Comparison of ENCODE assay signal across 8 cellular contexts in genomic region chr13:109786457-109787134, GRCh38. TPM values are rescaled to one million over a fixed set of nuclear protein-coding genes. Genes with fewer than 3 reads are reported as not detected.
A peak's percentile ranks its signal among the peaks of the same experiment; 100 is the strongest.
DNase-seq lines count a peak whose midpoint lies in the region; ATAC-seq and TF ChIP-seq lines count a peak whose summit lies in the region.

Gene IRS2 (minus strand): TSS chr13:109786583. CDS start chr13:109786053, 530 bp downstream.

- H3K36me3 ChIP-seq in psoas muscle (ENCODE audit: insufficient read depth in 1 of 2, low read depth in 1 of 2) (peaks cover 8 to 25% of the 10 kb centered on the region in 2 donors), upper lobe of right lung (peaks cover 27% of the 10 kb centered on the region)

- TF ChIP-seq POLR2A in GM15510 (IDR thresholded peaks at IDR 0.05; ENCODE audit: borderline replicate concordance, extremely low read depth, insufficient read length): peak; percentile 52

- TF ChIP-seq CTCF in psoas muscle (IDR thresholded peaks at IDR 0.05) (no peak), upper lobe of right lung (IDR thresholded peaks at IDR 0.05) (no peak)

- H3K4me1 ChIP-seq in psoas muscle (peaks cover 16% of the 10 kb centered on the region), upper lobe of right lung (peaks cover 23% of the 10 kb centered on the region)

- H3K27ac ChIP-seq in angular gyrus (ENCODE audit: low read depth, low read length): peak within 1 kb of the TSS; percentile 80
- peak within 1 kb of the TSS; percentile 92 for H3K27ac ChIP-seq in psoas muscle
- H3K27ac ChIP-seq in upper lobe of right lung: peak within 1 kb of the TSS; percentile 85

- peak; percentile 90 for DNase-seq in NCI-H1436 (lab: John Stamatoyannopoulos, UW)
- DNase-seq in T-helper 17 cell: peak; percentile 88 to 95 (median 93)
- peak; percentile 95 for DNase-seq in left ventricle myocardium superior
- peak; percentile 92 to 96 for DNase-seq in psoas muscle
- peak; percentile 96 for DNase-seq in upper lobe of right lung

- peak within 1 kb of the TSS; percentile 24 for H3K27ac Mint-ChIP-seq in T-helper 17 cell

- H3K9me3 ChIP-seq in T-helper 17 cell (ENCODE audit: control insufficient read depth, low read length, poor library complexity, severe bottlenecking) (no peaks in the 10 kb centered on the region), psoas muscle (no peaks in the 10 kb centered on the region), upper lobe of right lung (no peaks in the 10 kb centered on the region)

- WGBS in psoas muscle, 3 donors: 0 to 1% (median 1%) methylated on average over 49 to 97 of the region's 98 CpGs

- no peaks in the 10 kb centered on the region for H3K36me3 Mint-ChIP-seq in T-helper 17 cell (ENCODE audit: low read depth)

- H3K4me3 ChIP-seq in psoas muscle: peak within 1 kb of the TSS; percentile 92
- peak within 1 kb of the TSS; percentile 72 for H3K4me3 ChIP-seq in upper lobe of right lung

- intact Hi-C loops in left ventricle myocardium superior (cut with micrococcal nuclease) (loop anchor here (10.0 kb wide), 1 partner anchor 822 kb away; no protein-coding TSS in a partner anchor), psoas muscle (cut with DNase I) (loop anchor here (2.0 to 10.0 kb wide), 5 partner anchors 172 to 822 kb away; no protein-coding TSS in a partner anchor), upper lobe of right lung (cut with DNase I) (no loop called here)

- H3K27me3 Mint-ChIP-seq in T-helper 17 cell: peaks cover 9% of the 10 kb centered on the region

- H3K27me3 ChIP-seq in psoas muscle (ENCODE audit: insufficient read depth in 3 of 3, low read length in 2 of 3) (peaks cover 0 to 4% (median 0%) of the 10 kb centered on the region in 3 donors), upper lobe of right lung (no peaks in the 10 kb centered on the region)

- peak within 1 kb of the TSS; percentile 88 for H3K4me3 Mint-ChIP-seq in T-helper 17 cell

- peaks cover 22% of the 10 kb centered on the region for H3K4me1 Mint-ChIP-seq in T-helper 17 cell

- ATAC-seq in HG02840 (IDR thresholded peaks at IDR 0.05; ENCODE audit: low FRiP score, unreplicated experiment) (peak; percentile 92), T-helper 17 cell (peak; percentile 85), left ventricle myocardium superior (peak; percentile 76), psoas muscle (peak; percentile 84 to 88 (median 86)), upper lobe of right lung (peak; percentile 84)

RNA-seq across cellular contexts. Expression of gene IRS2, which starts in this region (rescaled TPM):
- 100 to 1,000 TPM in 1 of 2 donors, 10 to 100 TPM in 1; 90.1 to 101 TPM for total RNA-seq in T-helper 17 cell
- 11.3 TPM for total RNA-seq in left ventricle myocardium superior
- 10 to 100 TPM in 3 of 4 donors, 1 to 10 TPM in 1; 9.3 to 40.8 (median 27.1) TPM for total RNA-seq in psoas muscle
- polyA plus RNA-seq in psoas muscle: 10 to 100 TPM; 13.0 to 31.7 (median 15.5) TPM
- 43.8 TPM for total RNA-seq in upper lobe of right lung

Comparison
In these comparisons a context has a peak if more than half of its experiments do, and no peak if none do; other contexts are left out.
1. Peak in every context shown above with its lines: DNase-seq, ATAC-seq, H3K4me3 ChIP-seq and H3K27ac ChIP-seq.